In the genomic region with DNA sequence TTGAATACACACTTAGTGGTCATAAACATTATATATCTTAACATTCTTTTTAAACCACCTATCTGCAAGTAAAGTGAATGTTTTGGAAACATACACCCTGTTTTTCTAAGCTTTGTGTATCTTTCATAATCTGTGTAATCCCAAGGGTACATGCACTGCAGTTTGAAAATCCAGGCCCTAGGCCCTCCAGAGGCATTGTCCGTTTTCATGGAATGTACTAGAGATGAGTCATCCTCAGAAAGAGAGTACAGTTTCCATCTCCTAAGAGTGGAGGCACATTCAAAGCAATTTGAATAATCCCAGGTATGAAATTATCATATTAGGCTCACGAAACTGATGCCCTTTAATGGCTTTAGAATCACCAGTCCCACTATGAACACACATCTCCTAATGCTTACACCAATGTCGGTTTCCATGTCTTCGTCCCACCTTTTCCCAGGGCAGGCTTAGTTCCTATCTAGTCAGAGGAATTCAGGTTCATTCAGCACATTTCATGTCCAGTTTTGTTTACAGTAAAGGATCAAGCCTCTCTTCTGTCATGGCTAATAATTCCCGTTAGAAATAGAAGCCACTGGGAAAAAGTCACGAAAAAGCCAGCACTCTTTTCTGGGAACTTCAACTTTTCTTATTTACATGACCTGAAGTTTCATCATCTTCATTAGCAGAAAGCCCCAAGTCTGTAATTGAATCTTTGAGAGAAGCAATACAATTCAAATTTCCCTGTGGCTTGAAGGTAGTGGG, we compare ENCODE assay signal across 1 cellular context.
TF ChIP-seq lines count a peak whose summit lies in the region.

No MANE protein-coding gene starts in this region.

TF ChIP-seq in K562, 482 proteins besides CTCF, POLR2A, EP300 and RAD21 (continues in another document):
- TF ChIP-seq, protein P1, sequence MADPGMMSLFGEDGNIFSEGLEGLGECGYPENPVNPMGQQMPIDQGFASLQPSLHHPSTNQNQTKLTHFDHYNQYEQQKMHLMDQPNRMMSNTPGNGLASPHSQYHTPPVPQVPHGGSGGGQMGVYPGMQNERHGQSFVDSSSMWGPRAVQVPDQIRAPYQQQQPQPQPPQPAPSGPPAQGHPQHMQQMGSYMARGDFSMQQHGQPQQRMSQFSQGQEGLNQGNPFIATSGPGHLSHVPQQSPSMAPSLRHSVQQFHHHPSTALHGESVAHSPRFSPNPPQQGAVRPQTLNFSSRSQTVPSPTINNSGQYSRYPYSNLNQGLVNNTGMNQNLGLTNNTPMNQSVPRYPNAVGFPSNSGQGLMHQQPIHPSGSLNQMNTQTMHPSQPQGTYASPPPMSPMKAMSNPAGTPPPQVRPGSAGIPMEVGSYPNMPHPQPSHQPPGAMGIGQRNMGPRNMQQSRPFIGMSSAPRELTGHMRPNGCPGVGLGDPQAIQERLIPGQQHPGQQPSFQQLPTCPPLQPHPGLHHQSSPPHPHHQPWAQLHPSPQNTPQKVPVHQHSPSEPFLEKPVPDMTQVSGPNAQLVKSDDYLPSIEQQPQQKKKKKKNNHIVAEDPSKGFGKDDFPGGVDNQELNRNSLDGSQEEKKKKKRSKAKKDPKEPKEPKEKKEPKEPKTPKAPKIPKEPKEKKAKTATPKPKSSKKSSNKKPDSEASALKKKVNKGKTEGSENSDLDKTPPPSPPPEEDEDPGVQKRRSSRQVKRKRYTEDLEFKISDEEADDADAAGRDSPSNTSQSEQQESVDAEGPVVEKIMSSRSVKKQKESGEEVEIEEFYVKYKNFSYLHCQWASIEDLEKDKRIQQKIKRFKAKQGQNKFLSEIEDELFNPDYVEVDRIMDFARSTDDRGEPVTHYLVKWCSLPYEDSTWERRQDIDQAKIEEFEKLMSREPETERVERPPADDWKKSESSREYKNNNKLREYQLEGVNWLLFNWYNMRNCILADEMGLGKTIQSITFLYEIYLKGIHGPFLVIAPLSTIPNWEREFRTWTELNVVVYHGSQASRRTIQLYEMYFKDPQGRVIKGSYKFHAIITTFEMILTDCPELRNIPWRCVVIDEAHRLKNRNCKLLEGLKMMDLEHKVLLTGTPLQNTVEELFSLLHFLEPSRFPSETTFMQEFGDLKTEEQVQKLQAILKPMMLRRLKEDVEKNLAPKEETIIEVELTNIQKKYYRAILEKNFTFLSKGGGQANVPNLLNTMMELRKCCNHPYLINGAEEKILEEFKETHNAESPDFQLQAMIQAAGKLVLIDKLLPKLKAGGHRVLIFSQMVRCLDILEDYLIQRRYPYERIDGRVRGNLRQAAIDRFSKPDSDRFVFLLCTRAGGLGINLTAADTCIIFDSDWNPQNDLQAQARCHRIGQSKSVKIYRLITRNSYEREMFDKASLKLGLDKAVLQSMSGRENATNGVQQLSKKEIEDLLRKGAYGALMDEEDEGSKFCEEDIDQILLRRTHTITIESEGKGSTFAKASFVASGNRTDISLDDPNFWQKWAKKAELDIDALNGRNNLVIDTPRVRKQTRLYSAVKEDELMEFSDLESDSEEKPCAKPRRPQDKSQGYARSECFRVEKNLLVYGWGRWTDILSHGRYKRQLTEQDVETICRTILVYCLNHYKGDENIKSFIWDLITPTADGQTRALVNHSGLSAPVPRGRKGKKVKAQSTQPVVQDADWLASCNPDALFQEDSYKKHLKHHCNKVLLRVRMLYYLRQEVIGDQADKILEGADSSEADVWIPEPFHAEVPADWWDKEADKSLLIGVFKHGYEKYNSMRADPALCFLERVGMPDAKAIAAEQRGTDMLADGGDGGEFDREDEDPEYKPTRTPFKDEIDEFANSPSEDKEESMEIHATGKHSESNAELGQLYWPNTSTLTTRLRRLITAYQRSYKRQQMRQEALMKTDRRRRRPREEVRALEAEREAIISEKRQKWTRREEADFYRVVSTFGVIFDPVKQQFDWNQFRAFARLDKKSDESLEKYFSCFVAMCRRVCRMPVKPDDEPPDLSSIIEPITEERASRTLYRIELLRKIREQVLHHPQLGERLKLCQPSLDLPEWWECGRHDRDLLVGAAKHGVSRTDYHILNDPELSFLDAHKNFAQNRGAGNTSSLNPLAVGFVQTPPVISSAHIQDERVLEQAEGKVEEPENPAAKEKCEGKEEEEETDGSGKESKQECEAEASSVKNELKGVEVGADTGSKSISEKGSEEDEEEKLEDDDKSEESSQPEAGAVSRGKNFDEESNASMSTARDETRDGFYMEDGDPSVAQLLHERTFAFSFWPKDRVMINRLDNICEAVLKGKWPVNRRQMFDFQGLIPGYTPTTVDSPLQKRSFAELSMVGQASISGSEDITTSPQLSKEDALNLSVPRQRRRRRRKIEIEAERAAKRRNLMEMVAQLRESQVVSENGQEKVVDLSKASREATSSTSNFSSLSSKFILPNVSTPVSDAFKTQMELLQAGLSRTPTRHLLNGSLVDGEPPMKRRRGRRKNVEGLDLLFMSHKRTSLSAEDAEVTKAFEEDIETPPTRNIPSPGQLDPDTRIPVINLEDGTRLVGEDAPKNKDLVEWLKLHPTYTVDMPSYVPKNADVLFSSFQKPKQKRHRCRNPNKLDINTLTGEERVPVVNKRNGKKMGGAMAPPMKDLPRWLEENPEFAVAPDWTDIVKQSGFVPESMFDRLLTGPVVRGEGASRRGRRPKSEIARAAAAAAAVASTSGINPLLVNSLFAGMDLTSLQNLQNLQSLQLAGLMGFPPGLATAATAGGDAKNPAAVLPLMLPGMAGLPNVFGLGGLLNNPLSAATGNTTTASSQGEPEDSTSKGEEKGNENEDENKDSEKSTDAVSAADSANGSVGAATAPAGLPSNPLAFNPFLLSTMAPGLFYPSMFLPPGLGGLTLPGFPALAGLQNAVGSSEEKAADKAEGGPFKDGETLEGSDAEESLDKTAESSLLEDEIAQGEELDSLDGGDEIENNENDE (IDR thresholded peaks at IDR 0.05; ENCODE audit: low read depth, low read length), result no peak
- TF ChIP-seq, protein P2, sequence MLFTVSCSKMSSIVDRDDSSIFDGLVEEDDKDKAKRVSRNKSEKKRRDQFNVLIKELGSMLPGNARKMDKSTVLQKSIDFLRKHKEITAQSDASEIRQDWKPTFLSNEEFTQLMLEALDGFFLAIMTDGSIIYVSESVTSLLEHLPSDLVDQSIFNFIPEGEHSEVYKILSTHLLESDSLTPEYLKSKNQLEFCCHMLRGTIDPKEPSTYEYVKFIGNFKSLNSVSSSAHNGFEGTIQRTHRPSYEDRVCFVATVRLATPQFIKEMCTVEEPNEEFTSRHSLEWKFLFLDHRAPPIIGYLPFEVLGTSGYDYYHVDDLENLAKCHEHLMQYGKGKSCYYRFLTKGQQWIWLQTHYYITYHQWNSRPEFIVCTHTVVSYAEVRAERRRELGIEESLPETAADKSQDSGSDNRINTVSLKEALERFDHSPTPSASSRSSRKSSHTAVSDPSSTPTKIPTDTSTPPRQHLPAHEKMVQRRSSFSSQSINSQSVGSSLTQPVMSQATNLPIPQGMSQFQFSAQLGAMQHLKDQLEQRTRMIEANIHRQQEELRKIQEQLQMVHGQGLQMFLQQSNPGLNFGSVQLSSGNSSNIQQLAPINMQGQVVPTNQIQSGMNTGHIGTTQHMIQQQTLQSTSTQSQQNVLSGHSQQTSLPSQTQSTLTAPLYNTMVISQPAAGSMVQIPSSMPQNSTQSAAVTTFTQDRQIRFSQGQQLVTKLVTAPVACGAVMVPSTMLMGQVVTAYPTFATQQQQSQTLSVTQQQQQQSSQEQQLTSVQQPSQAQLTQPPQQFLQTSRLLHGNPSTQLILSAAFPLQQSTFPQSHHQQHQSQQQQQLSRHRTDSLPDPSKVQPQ (CRISPR knock-in tag; IDR thresholded peaks at IDR 0.05; ENCODE audit: borderline replicate concordance), result no peak
- TF ChIP-seq, protein P3, sequence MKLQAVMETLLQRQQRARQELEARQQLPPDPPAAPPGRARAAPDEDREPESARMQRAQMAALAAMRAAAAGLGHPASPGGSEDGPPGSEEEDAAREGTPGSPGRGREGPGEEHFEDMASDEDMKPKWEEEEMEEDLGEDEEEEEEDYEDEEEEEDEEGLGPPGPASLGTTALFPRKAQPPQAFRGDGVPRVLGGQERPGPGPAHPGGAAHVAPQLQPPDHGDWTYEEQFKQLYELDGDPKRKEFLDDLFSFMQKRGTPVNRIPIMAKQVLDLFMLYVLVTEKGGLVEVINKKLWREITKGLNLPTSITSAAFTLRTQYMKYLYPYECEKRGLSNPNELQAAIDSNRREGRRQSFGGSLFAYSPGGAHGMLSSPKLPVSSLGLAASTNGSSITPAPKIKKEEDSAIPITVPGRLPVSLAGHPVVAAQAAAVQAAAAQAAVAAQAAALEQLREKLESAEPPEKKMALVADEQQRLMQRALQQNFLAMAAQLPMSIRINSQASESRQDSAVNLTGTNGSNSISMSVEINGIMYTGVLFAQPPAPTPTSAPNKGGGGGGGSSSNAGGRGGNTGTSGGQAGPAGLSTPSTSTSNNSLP (IDR thresholded peaks at IDR 0.05; ENCODE audit: borderline replicate concordance, low read depth, low read length), result no peak
- TF ChIP-seq JUND (IDR thresholded peaks at IDR 0.05; ENCODE audit: borderline replicate concordance, low read depth, low read length) (peak; percentile 79), JUND (tag; IDR thresholded peaks at IDR 0.05; ENCODE audit: borderline replicate concordance, low read depth, low read length) (peak; percentile 75), TAF7 (tag; IDR thresholded peaks at IDR 0.05) (no peak), XRCC5 (IDR thresholded peaks at IDR 0.05; ENCODE audit: low read depth, low read length) (no peak), CAMTA2 (CRISPR knock-in tag; conservative IDR thresholded peaks at IDR 0.05) (no peak), LEF1 (IDR thresholded peaks at IDR 0.05) (no peak), KLF16 (IDR thresholded peaks at IDR 0.05) (no peak), MEF2D (tag; conservative IDR thresholded peaks at IDR 0.05; ENCODE audit: low read depth) (no peak), HDAC6 (IDR thresholded peaks at IDR 0.05; ENCODE audit: low read depth, low read length) (no peak), CEBPG (CRISPR knock-in tag; IDR thresholded peaks at IDR 0.05) (no peak), CEBPG (tag; conservative IDR thresholded peaks at IDR 0.05 in 1 of 2, IDR thresholded peaks at IDR 0.05 in 1 of 2) (peak in 1 of 2 experiments; percentile 82; a peak in 3 of 4 replicates), MIER1 (IDR thresholded peaks at IDR 0.05; ENCODE audit: low read depth) (no peak), TOE1 (IDR thresholded peaks at IDR 0.05; ENCODE audit: borderline replicate concordance) (no peak), TOE1 (CRISPR knock-in tag; IDR thresholded peaks at IDR 0.05; ENCODE audit: borderline replicate concordance, low read depth) (no peak), SRSF7 (optimal IDR thresholded peaks at IDR 0.05; ENCODE audit: low read depth, low read length) (no peak), SMARCA5 (IDR thresholded peaks at IDR 0.05) (no peak), SMARCE1 (IDR thresholded peaks at IDR 0.05) (no peak), GABPA (tag; conservative IDR thresholded peaks at IDR 0.05; ENCODE audit: low read depth) (no peak)
- TF ChIP-seq, protein P4, sequence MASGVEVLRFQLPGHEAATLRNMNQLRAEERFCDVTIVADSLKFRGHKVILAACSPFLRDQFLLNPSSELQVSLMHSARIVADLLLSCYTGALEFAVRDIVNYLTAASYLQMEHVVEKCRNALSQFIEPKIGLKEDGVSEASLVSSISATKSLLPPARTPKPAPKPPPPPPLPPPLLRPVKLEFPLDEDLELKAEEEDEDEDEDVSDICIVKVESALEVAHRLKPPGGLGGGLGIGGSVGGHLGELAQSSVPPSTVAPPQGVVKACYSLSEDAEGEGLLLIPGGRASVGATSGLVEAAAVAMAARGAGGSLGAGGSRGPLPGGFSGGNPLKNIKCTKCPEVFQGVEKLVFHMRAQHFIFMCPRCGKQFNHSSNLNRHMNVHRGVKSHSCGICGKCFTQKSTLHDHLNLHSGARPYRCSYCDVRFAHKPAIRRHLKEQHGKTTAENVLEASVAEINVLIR (CRISPR knock-in tag; IDR thresholded peaks at IDR 0.05), result no peak
- TF ChIP-seq, protein P5, sequence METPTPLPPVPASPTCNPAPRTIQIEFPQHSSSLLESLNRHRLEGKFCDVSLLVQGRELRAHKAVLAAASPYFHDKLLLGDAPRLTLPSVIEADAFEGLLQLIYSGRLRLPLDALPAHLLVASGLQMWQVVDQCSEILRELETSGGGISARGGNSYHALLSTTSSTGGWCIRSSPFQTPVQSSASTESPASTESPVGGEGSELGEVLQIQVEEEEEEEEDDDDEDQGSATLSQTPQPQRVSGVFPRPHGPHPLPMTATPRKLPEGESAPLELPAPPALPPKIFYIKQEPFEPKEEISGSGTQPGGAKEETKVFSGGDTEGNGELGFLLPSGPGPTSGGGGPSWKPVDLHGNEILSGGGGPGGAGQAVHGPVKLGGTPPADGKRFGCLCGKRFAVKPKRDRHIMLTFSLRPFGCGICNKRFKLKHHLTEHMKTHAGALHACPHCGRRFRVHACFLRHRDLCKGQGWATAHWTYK (CRISPR knock-in tag; IDR thresholded peaks at IDR 0.05), result no peak
- TF ChIP-seq, protein P6, sequence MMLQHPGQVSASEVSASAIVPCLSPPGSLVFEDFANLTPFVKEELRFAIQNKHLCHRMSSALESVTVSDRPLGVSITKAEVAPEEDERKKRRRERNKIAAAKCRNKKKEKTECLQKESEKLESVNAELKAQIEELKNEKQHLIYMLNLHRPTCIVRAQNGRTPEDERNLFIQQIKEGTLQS (IDR thresholded peaks at IDR 0.05), result peak; percentile 77
- TF ChIP-seq, protein P6 (CRISPR knock-in tag; conservative IDR thresholded peaks at IDR 0.05), result no peak
- TF ChIP-seq, protein P7, sequence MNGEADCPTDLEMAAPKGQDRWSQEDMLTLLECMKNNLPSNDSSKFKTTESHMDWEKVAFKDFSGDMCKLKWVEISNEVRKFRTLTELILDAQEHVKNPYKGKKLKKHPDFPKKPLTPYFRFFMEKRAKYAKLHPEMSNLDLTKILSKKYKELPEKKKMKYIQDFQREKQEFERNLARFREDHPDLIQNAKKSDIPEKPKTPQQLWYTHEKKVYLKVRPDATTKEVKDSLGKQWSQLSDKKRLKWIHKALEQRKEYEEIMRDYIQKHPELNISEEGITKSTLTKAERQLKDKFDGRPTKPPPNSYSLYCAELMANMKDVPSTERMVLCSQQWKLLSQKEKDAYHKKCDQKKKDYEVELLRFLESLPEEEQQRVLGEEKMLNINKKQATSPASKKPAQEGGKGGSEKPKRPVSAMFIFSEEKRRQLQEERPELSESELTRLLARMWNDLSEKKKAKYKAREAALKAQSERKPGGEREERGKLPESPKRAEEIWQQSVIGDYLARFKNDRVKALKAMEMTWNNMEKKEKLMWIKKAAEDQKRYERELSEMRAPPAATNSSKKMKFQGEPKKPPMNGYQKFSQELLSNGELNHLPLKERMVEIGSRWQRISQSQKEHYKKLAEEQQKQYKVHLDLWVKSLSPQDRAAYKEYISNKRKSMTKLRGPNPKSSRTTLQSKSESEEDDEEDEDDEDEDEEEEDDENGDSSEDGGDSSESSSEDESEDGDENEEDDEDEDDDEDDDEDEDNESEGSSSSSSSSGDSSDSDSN (IDR thresholded peaks at IDR 0.05; ENCODE audit: borderline replicate concordance in 1 of 2, low read depth in 2 of 2, low read length in 2 of 2), result no peak
